ENCODE assay signal across 9 cellular contexts in the genomic region with DNA sequence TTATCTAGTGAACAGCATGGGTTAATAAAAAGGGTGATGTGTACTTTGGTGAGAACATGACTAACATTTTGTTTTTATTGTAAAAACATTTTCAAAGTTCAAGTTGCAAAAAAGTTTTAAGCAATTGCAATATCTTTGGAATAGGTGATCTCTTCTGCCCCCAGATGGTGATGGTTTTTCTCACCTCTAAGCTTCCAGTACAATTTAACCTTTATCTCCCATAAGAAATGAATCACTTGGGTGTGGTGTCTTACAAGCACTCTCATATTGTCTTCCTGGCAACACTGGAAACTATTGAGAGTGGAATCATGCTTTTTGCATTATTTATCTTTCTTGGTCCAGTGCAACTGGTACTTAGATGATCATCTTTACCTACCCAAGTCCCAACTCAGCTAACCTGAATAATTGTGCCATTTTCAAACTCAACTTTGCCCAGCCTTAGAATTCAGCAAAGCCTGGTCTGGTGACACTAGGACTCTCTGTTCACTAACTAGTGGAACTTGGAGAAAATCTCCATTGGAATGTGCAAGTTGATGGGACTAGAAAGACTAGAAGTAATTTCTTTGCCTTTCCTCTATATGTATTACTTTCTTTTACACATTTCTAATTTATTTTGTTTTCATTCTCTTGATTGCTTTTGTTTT.
DNase-seq lines count a peak whose midpoint lies in the region; ATAC-seq and TF ChIP-seq lines count a peak whose summit lies in the region.
"Had no signal": no experiment of that assay in that cellular context is flagged by ENCODE, and none has a peak within 500 bp of the region (broad histone marks: within the 10 kb centered on the region; RNA-seq: fewer than 3 reads in every experiment).

No MANE protein-coding gene starts in this region.

- intact Hi-C loops in Right ventricle myocardium superior (cut with DNase I) (no loop called here), tibial artery (cut with DNase I; ENCODE audit: low total_unique reads) (no loop called here)

- peak; percentile 22 for ATAC-seq in Right ventricle myocardium superior (ENCODE audit: poor library complexity)
- no peak for ATAC-seq in GM21786 (IDR thresholded peaks at IDR 0.05; ENCODE audit: unreplicated experiment)

- no peak overlapping the region for H3K27ac ChIP-seq in right atrium auricular region
- no peak overlapping the region for H3K27ac ChIP-seq in tibial artery

- no peak overlapping the region for H3K4me3 ChIP-seq in right atrium auricular region
- no peak overlapping the region for H3K4me3 ChIP-seq in tibial artery

- TF ChIP-seq CTCF in right atrium auricular region (IDR thresholded peaks at IDR 0.05) (peak in 1 of 2 donors; percentile 49), tibial artery (IDR thresholded peaks at IDR 0.05) (peak; percentile 11 to 21)

- no peaks in the 10 kb centered on the region for H3K4me1 ChIP-seq in right atrium auricular region
- H3K4me1 ChIP-seq in tibial artery = peaks cover 0 to 4% (median 0%) of the 10 kb centered on the region in 4 donors

- H3K27me3 ChIP-seq in right atrium auricular region (no peaks in the 10 kb centered on the region), tibial artery (no peaks in the 10 kb centered on the region)

- H3K36me3 ChIP-seq in right atrium auricular region = no peaks in the 10 kb centered on the region
- no peaks in the 10 kb centered on the region for H3K36me3 ChIP-seq in tibial artery

- H3K9me3 ChIP-seq in right atrium auricular region (no peaks in the 10 kb centered on the region), tibial artery (no peaks in the 10 kb centered on the region)

- DNase-seq in Right ventricle myocardium superior (no peak), right atrium auricular region (ENCODE audit: low spot score) (no peak), RKO (ENCODE audit: low spot score) (peak; percentile 23), fibroblast of peridontal ligament (ENCODE audit: extremely low read depth) (peak; percentile 84), tibial artery (no peak), globus pallidus (ENCODE audit: low spot score) (no peak), NCI-H345 treated with DMSO at 0.1 percent for 48 hours (lab: John Stamatoyannopoulos, UW; ENCODE audit: unreplicated experiment) (no peak)
- DNase-seq: activated gamma-delta T cell treated with Interleukin-2 at 50 U/mL for 16 hours had no signal

Comparison
In these comparisons a context has a peak if more than half of its experiments do, and no peak if none do; other contexts are left out.
1. DNase-seq: peak in RKO (single experiment) and fibroblast of peridontal ligament (single experiment); none in Right ventricle myocardium superior (single experiment), right atrium auricular region (single experiment), tibial artery (0 of 2), globus pallidus (single experiment) and NCI-H345 treated with DMSO at 0.1 percent for 48 hours (single experiment).